ENCODE assay signal across 8 cellular contexts in the genomic region with DNA sequence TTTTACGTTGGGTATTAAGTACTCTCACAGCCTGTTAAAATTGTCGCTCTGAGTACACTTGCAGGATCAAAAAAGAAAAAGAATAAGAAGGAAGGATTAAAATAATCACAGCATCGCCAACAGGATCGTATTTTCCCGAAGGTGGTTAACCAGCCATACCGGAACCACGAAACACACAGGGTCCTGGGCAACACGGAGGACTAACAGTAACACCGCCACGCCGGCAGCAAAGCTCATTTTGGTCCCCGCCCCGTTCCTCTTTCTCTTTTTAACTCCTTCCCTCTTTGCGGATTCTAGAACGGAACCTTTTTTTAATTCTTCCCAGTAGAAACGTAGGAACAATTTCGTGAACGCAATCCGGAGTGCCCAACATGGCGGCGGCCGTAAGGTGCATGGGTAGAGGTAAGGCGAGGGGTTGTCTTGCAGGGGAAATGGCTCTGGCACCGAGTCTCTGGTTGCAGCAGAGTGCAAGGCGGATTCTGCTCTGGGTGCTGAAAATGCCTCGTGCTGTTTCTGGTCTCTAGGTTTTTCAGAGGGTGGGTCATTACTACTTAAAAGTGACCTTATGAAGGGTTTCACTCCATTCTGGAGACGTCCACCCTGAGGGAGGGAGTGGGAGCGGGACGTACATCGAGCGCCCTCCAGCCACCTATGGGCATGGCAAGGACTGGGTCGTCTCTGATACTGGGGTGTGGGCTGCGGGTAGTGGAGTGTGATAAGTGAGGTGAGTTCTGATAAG. TPM values are rescaled to one million over a fixed set of nuclear protein-coding genes. Genes with fewer than 3 reads are reported as not detected.
DNase-seq lines count a peak whose midpoint lies in the region; ATAC-seq and TF ChIP-seq lines count a peak whose summit lies in the region.

A gene (plus strand): TSS at position 353 of the 739 bp plus-strand sequence. CDS start 19 bp downstream, at position 372.

- WGBS in spleen, 5 donors, result 0 to 1% (median 0%) methylated on average over 33 of the region's 33 CpGs

- peaks cover 9 to 67% (median 36%) of the 10 kb centered on the region in 6 donors for H3K4me1 ChIP-seq in spleen

- no peaks in the 10 kb centered on the region for H3K9me3 ChIP-seq in AG04450 (ENCODE audit: control insufficient read depth, insufficient read depth, low read length)
- H3K9me3 ChIP-seq in spleen, result no peaks in the 10 kb centered on the region

- peaks cover 29% of the 10 kb centered on the region for H3K36me3 Mint-ChIP-seq in activated B cell treated with CpG ODN at 0.5 μM for 24 hours (ENCODE audit: low read depth)
- peaks cover 0 to 7% (median 6%) of the 10 kb centered on the region in 3 donors for H3K36me3 Mint-ChIP-seq in immature natural killer cell

- H3K4me1 Mint-ChIP-seq in activated B cell treated with CpG ODN at 0.5 μM for 24 hours, result peaks cover 47% of the 10 kb centered on the region
- peaks cover 51 to 66% of the 10 kb centered on the region in 2 donors for H3K4me1 Mint-ChIP-seq in immature natural killer cell

- POLR2A ChIA-PET in AG04450 (lab: Yijun Ruan, JAX), result interaction anchor here (0.7 to 2.0 kb wide), 11 partner anchors 10 to 781 kb away, joined by 3 to 20 read pairs (median 3); a partner anchor contains a TSS
- POLR2A ChIA-PET in activated B cell treated with CpG ODN at 0.5 μM for 24 hours (lab: Charles Lee), result interaction anchor here (0.6 to 5.2 kb wide), 41 partner anchors 10 to 1922 kb away, joined by 3 to 417 read pairs (median 5); a partner anchor contains a TSS

- peak within 1 kb of the TSS; percentile 93 for H3K4me3 ChIP-seq in AG04450 (ENCODE audit: low read depth, low read length)
- peak within 1 kb of the TSS; percentile 56 to 78 (median 75) for H3K4me3 ChIP-seq in spleen

- H3K27me3 ChIP-seq in AG04450 (ENCODE audit: control insufficient read depth, insufficient read depth, low read length), result no peaks in the 10 kb centered on the region
- no peaks in the 10 kb centered on the region for H3K27me3 ChIP-seq in spleen (replicated peaks in 1 of 7)

- ATAC-seq in HG03196 (IDR thresholded peaks at IDR 0.05; ENCODE audit: unreplicated experiment) (peak; percentile 87), activated B cell treated with CpG ODN at 0.5 μM for 24 hours (ENCODE audit: low read depth) (peak; percentile 86)

- H3K9me3 Mint-ChIP-seq in activated B cell treated with CpG ODN at 0.5 μM for 24 hours, result no peaks in the 10 kb centered on the region
- H3K9me3 Mint-ChIP-seq in immature natural killer cell, result peaks cover 0 to 7% (median 2%) of the 10 kb centered on the region in 6 donors

- DNase-seq in AG04450 (ENCODE audit: low read depth, low spot score) (peak; percentile 88), NCI-H345 (lab: John Stamatoyannopoulos, UW) (peak; percentile 91), activated B cell treated with CpG ODN at 0.5 μM for 24 hours (peak; percentile 72), caudate nucleus (lab: John Stamatoyannopoulos, UW) (peak; percentile 26 to 97 (median 81)), immature natural killer cell (peak; percentile 89 to 91 (median 89)), spleen (peak; percentile 94)

- peak within 1 kb of the TSS; percentile 100 for H3K27ac Mint-ChIP-seq in activated B cell treated with CpG ODN at 0.5 μM for 24 hours
- peak within 1 kb of the TSS; percentile 95 to 100 (median 99) for H3K27ac Mint-ChIP-seq in immature natural killer cell

- in situ Hi-C loops in GM18951 (cut with MboI; ENCODE audit: low sequenced_read_pairs, unreplicated experiment), result no loop called here

- intact Hi-C loops in activated B cell treated with CpG ODN at 0.5 μM for 24 hours (cut with micrococcal nuclease), result loop anchor here (1.0 to 5.0 kb wide), 7 partner anchors 9 to 1714 kb away; a partner anchor contains a TSS
- intact Hi-C loops in spleen (cut with DNase I; ENCODE audit: low total_unique reads), result loop anchor here (5.0 kb wide), 1 partner anchor 45 kb away; a partner anchor contains a TSS

- H3K27ac ChIP-seq in AG04450 (ENCODE audit: low read depth, low read length), result peak within 1 kb of the TSS; percentile 98
- H3K27ac ChIP-seq in caudate nucleus (ENCODE audit: low read depth, low read length), result peak within 1 kb of the TSS; percentile 98
- peak within 1 kb of the TSS; percentile 92 to 99 (median 96) for H3K27ac ChIP-seq in spleen

- peaks cover 0 to 25% (median 5%) of the 10 kb centered on the region in 6 donors for H3K36me3 ChIP-seq in spleen

- H3K27me3 Mint-ChIP-seq in activated B cell treated with CpG ODN at 0.5 μM for 24 hours, result no peaks in the 10 kb centered on the region
- H3K27me3 Mint-ChIP-seq in immature natural killer cell (ENCODE audit: low read depth in 3 of 3), result peaks cover 15 to 30% (median 29%) of the 10 kb centered on the region in 3 donors

- H3K4me3 Mint-ChIP-seq in activated B cell treated with CpG ODN at 0.5 μM for 24 hours, result peak within 1 kb of the TSS; percentile 97
- peak within 1 kb of the TSS; percentile 90 to 97 (median 96) for H3K4me3 Mint-ChIP-seq in immature natural killer cell

- TF ChIP-seq POLR2A in GM18951 (IDR thresholded peaks at IDR 0.05; ENCODE audit: extremely low read depth, insufficient read depth, insufficient read length) (peak; percentile 88), spleen (IDR thresholded peaks at IDR 0.05) (peak in 2 of 3 donors; percentile 46 to 69)

- CTCF ChIA-PET in AG04450 (lab: Charles Lee), result interaction anchor here (0.5 to 2.0 kb wide), 15 partner anchors 16 to 747 kb away, joined by 3 to 8 read pairs (median 3); no protein-coding TSS in a partner anchor
- CTCF ChIA-PET in activated B cell treated with CpG ODN at 0.5 μM for 24 hours (lab: Charles Lee), result interaction anchor here (0.7 to 3.8 kb wide), 6 partner anchors 10 to 80 kb away, joined by 3 to 27 read pairs (median 8); a partner anchor contains a TSS

- TF ChIP-seq CTCF in AG04450 (IDR thresholded peaks at IDR 0.05; ENCODE audit: low read depth, low read length) (no peak), activated B cell treated with CpG ODN at 0.5 μM for 24 hours (IDR thresholded peaks at IDR 0.05) (no peak), spleen (IDR thresholded peaks at IDR 0.05 in 8 of 11, conservative IDR thresholded peaks at IDR 0.05 in 3 of 11) (peak in 2 of 11 experiments; percentile 1 to 19)

RNA-seq across cellular contexts. Expression of the gene that starts here (rescaled TPM):
- 30.9 and 49.9 TPM in 2 replicates for polyA plus RNA-seq in AG04450 (2011; rRNA removed)
- 4.9 and 9.3 TPM in 2 replicates for polyA minus RNA-seq in AG04450 (2011; rRNA and poly(A)+ RNA removed)
- total RNA-seq in activated B cell treated with CpG ODN at 0.5 μM for 24 hours, result 31.7 and 38.3 TPM in 2 replicates
- 10 to 100 TPM; 18.1 to 33.2 (median 24.4) TPM for polyA plus RNA-seq in immature natural killer cell
- 10 to 100 TPM; 14.4 to 32.8 (median 23.6) TPM for total RNA-seq in spleen
- polyA plus RNA-seq in spleen, result 10 to 100 TPM; 42.6 to 53.7 (median 44.9) TPM

Comparison
In these comparisons a context has a peak if more than half of its experiments do, and no peak if none do; other contexts are left out.
1. Peak in every context shown above with its lines: DNase-seq, ATAC-seq, H3K4me3 ChIP-seq and H3K27ac ChIP-seq.